In the genomic region with DNA sequence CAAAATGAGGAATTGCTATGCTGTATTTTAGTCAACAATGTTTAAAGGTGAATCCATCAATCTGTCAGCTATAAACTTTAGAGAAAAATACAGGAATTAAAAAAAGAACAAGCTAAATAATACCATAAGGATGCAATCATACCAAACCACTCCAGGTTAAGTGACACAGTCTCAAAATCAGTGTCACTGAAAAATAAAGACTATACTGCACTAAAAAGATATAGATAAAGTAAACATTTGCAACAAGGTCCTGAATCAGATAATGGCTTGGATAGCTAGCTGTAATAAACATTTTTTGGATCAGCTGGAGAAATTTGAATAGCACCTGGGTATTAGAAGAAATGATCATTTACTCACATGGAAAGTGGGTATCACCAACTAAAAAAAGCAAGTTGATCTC, we compare ENCODE assay signal across 1 cellular context.
TF ChIP-seq lines count a peak whose summit lies in the region.

No MANE protein-coding gene starts in this region.

TF ChIP-seq in endothelial cell of umbilical vein, 7 proteins besides CTCF, POLR2A, EP300 and RAD21:
- no peak for TF ChIP-seq POLR2AphosphoS5 (IDR thresholded peaks at IDR 0.05; ENCODE audit: insufficient read depth, low read depth, low read length)
- no peak for TF ChIP-seq MYC (IDR thresholded peaks at IDR 0.05; ENCODE audit: low read depth, low read length)
- TF ChIP-seq EZH2 (IDR thresholded peaks at IDR 0.05; ENCODE audit: borderline replicate concordance, low read depth, low read length, severe bottlenecking): no peak
- TF ChIP-seq GATA2 (IDR thresholded peaks at IDR 0.05; ENCODE audit: insufficient read depth, insufficient read length, low read depth, low read length): no peak
- TF ChIP-seq, protein P1, sequence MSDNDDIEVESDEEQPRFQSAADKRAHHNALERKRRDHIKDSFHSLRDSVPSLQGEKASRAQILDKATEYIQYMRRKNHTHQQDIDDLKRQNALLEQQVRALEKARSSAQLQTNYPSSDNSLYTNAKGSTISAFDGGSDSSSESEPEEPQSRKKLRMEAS (IDR thresholded peaks at IDR 0.05; ENCODE audit: insufficient read depth, insufficient read length): no peak
- TF ChIP-seq JUN (IDR thresholded peaks at IDR 0.05; ENCODE audit: borderline replicate concordance, insufficient read depth, insufficient read length, low read depth): no peak
- no peak for TF ChIP-seq FOS (IDR thresholded peaks at IDR 0.05; ENCODE audit: borderline replicate concordance, insufficient read depth, low read length)
